Comparison of ENCODE assay signal across 8 cellular contexts in genomic region chr11:118359295-118359958, GRCh38. TPM values are rescaled to one million over a fixed set of nuclear protein-coding genes. Genes with fewer than 3 reads are reported as not detected.
DNase-seq lines count a peak whose midpoint lies in the region; ATAC-seq, FAIRE-seq and TF ChIP-seq lines count a peak whose summit lies in the region.

Gene UBE4A, plus strand, starts transcription at chr11:118359600. Its CDS starts 5,481 bp downstream, at chr11:118365081.

- no peaks in the 10 kb centered on the region for H3K36me3 ChIP-seq in H1 (ENCODE audit: control insufficient read depth in 2 of 4, insufficient read depth in 4 of 4, low read length in 3 of 4)

- H3K4me1 Mint-ChIP-seq in CD4-positive, alpha-beta T cell (ENCODE audit: low read depth), result peaks cover 60% of the 10 kb centered on the region
- H3K4me1 Mint-ChIP-seq in memory B cell, result peaks cover 21% of the 10 kb centered on the region

- H3K14ac ChIP-seq in H1 (ENCODE audit: insufficient read length), result no peak within 1 kb of the TSS

- peak; percentile 81 for FAIRE-seq in H1 (lab: Jason Lieb, UNC)

- H2BK5ac ChIP-seq in H1 (ENCODE audit: low read depth, low read length), result no peak within 1 kb of the TSS

- intact Hi-C loops in CD4-positive, alpha-beta T cell (cut with DNase I, micrococcal nuclease), result loop anchor here (2.0 to 5.0 kb wide), 3 partner anchors 15 to 77 kb away; partner anchors contain the start of genes CD3G (in 2 of the 2), ATP5MG (in 1 of the 2) and KMT2A (in 1 of the 2)

- TF ChIP-seq CTCF in CD4-positive, alpha-beta T cell (IDR thresholded peaks at IDR 0.05), result no peak
- TF ChIP-seq CTCF in H1 (IDR thresholded peaks at IDR 0.05; ENCODE audit: control extremely low read depth in 1 of 3, insufficient read depth in 1 of 3, low read depth in 1 of 3, low read length in 3 of 3), result 0 out of 4 replicates have a peak, but pooled peaks of 1 of the 3 experiments have one; percentile 1

- H3K4me2 ChIP-seq in H1 (ENCODE audit: insufficient read depth in 1 of 2, low read depth in 2 of 2, low read length in 2 of 2), result peak within 1 kb of the TSS; percentile 93 to 99

- peak within 1 kb of the TSS; percentile 39 for H4K5ac ChIP-seq in H1 (ENCODE audit: insufficient read length, low read depth, low read length)

- 11% methylated on average over 33 of the region's 33 CpGs; no CpG with 5 or more reads in 1 of the 2 experiments for WGBS in H1 (ENCODE audit: extremely low coverage in 1 of 2, insufficient coverage in 1 of 2, insufficient read length in 1 of 2, insufficient replicate concordance in 2 of 2, low coverage in 1 of 2, low lambda C conversion rate in 2 of 2, missing lambda C conversion rate in 1 of 2), 2 experiments

- peak within 1 kb of the TSS; percentile 88 for H2AFZ ChIP-seq in H1 (ENCODE audit: low read length)

- no peak within 1 kb of the TSS; the same call in 1 of the 2 replicates for H3K18ac ChIP-seq in H1 (ENCODE audit: extremely low read depth, low read length)

- peak; percentile 95 to 99 (median 97) for DNase-seq in CD4-positive, alpha-beta T cell
- DNase-seq in HT1080 (ENCODE audit: low read depth) (peak; percentile 88), NOMO-1 treated with DMSO at 0.1 percent for 48 hours (lab: John Stamatoyannopoulos, UW; ENCODE audit: unreplicated experiment) (peak; percentile 89), H1 (ENCODE audit: low read depth in 1 of 2, low spot score in 2 of 2) (peak; percentile 88 to 98), memory B cell (ENCODE audit: low spot score in 2 of 2) (peak; percentile 95)
- peak; percentile 98 for DNase-seq in activated CD8-positive, alpha-beta memory T cell treated with anti-CD3 and anti-CD28 coated beads for 4 hours (ENCODE audit: low read depth in 2 of 2)
- DNase-seq in stimulated activated CD8-positive, alpha-beta memory T cell treated with anti-CD3 and anti-CD28 coated beads, Interleukin-12 subunit alpha, Interleukin-12 subunit beta, amount 100 ng/mL, for 24 hours (ENCODE audit: extremely low read depth), result peak; percentile 96

- peaks cover 0 to 4% (median 2%) of the 10 kb centered on the region in 4 experiments; a peak in 2 of 7 replicates for H3K4me1 ChIP-seq in H1 (replicated peaks in 1 of 4; ENCODE audit: control insufficient read depth in 3 of 4, insufficient read depth in 4 of 4, low read length in 3 of 4)

- no peaks in the 10 kb centered on the region for H3K27me3 ChIP-seq in CD4-positive, alpha-beta T cell (ENCODE audit: control insufficient read depth, insufficient read depth, low read length)
- H3K27me3 ChIP-seq in H1 (replicated peaks in 1 of 4; ENCODE audit: control insufficient read depth in 3 of 4, extremely low read depth in 1 of 4, insufficient read depth in 3 of 4, low read length in 3 of 4), result no peaks in the 10 kb centered on the region; a peak in 1 of 7 replicates

- H3K4me3 Mint-ChIP-seq in CD4-positive, alpha-beta T cell, result peak within 1 kb of the TSS; percentile 92
- H3K4me3 Mint-ChIP-seq in memory B cell, result peak within 1 kb of the TSS; percentile 96

- H3K27me3 Mint-ChIP-seq in CD4-positive, alpha-beta T cell, result peaks cover 8% of the 10 kb centered on the region
- no peaks in the 10 kb centered on the region for H3K27me3 Mint-ChIP-seq in memory B cell

- peaks cover 56% of the 10 kb centered on the region for H3K36me3 Mint-ChIP-seq in CD4-positive, alpha-beta T cell (ENCODE audit: low read depth)
- peaks cover 6% of the 10 kb centered on the region for H3K36me3 Mint-ChIP-seq in memory B cell

- no peak within 1 kb of the TSS for H3K4ac ChIP-seq in H1 (replicated peaks; ENCODE audit: insufficient read length, low read depth, low read length)

- H2BK15ac ChIP-seq in H1 (ENCODE audit: low read length), result no peak within 1 kb of the TSS

- H3K23me2 ChIP-seq in H1 (ENCODE audit: low read depth, low read length), result peaks cover 5% of the 10 kb centered on the region

- no peaks in the 10 kb centered on the region for H3K9me3 Mint-ChIP-seq in CD4-positive, alpha-beta T cell
- H3K9me3 Mint-ChIP-seq in memory B cell, result no peaks in the 10 kb centered on the region

- POLR2A ChIA-PET in CD4-positive, alpha-beta T cell (lab: Charles Lee), result interaction anchor here (0.7 to 1.9 kb wide), 22 partner anchors 15 to 214 kb away, joined by 3 to 32 read pairs (median 5); partner anchors contain the start of genes ARCN1, CD3D, CD3E and CD3G
- POLR2A ChIA-PET in H1 (lab: Charles Lee; ENCODE audit: partially characterized antibody), result interaction anchor here (0.9 to 2.1 kb wide), 4 partner anchors 14 to 236 kb away, joined by 3 to 9 read pairs (median 4); partner anchors contain the start of gene CD3E

- H3K9me3 ChIP-seq in CD4-positive, alpha-beta T cell (ENCODE audit: control insufficient read depth, low read length), result no peaks in the 10 kb centered on the region
- peaks cover 0 to 3% of the 10 kb centered on the region in 2 experiments; a peak in 1 of 4 replicates for H3K9me3 ChIP-seq in H1 (ENCODE audit: insufficient read depth in 2 of 2, low read depth in 1 of 2, low read length in 1 of 2)

- peak within 1 kb of the TSS; percentile 84 to 100 (median 97) for H3K4me3 ChIP-seq in H1 (ENCODE audit: extremely low read depth in 1 of 4, insufficient read depth in 2 of 4, low read depth in 3 of 4, low read length in 4 of 4)

- H4K8ac ChIP-seq in H1 (ENCODE audit: extremely low read depth, insufficient read depth, low read length), result peak within 1 kb of the TSS; percentile 94

- peak within 1 kb of the TSS; percentile 99 for H3K27ac Mint-ChIP-seq in CD4-positive, alpha-beta T cell
- H3K27ac Mint-ChIP-seq in memory B cell, result peak within 1 kb of the TSS; percentile 98

- H3K56ac ChIP-seq in H1 (replicated peaks; ENCODE audit: insufficient read length, low read depth, low read length), result no peak within 1 kb of the TSS

- peaks cover 2% of the 10 kb centered on the region; the same call in 1 of the 2 replicates for H3K79me1 ChIP-seq in H1 (ENCODE audit: low read depth, low read length)

- TF ChIP-seq EP300 in H1 (IDR thresholded peaks at IDR 0.05; ENCODE audit: borderline replicate concordance in 1 of 2, low read depth in 2 of 2, low read length in 2 of 2), result no peak

- H2BK20ac ChIP-seq in H1 (ENCODE audit: low read length), result no peak within 1 kb of the TSS

- peak within 1 kb of the TSS; percentile 49 to 95 (median 82) for H3K9ac ChIP-seq in H1 (replicated peaks in 1 of 4; ENCODE audit: extremely low read depth in 1 of 4, low read depth in 3 of 4, low read length in 3 of 4)

- H3K23ac ChIP-seq in H1 (ENCODE audit: insufficient read length), result no peak within 1 kb of the TSS

- H3K27ac ChIP-seq in CD4-positive, alpha-beta T cell (ENCODE audit: low read depth, low read length), result peak within 1 kb of the TSS; percentile 89
- peak within 1 kb of the TSS; percentile 29 for H3K27ac ChIP-seq in H1 (ENCODE audit: low read depth, low read length)

- TF ChIP-seq POLR2A in H1 (IDR thresholded peaks at IDR 0.05; ENCODE audit: control extremely low read depth in 1 of 2, low read depth in 2 of 2, low read length in 2 of 2), result peak in 1 of 2 experiments; percentile 90; a peak in 2 of 3 replicates

- H4K20me1 ChIP-seq in H1 (replicated peaks in 1 of 2; ENCODE audit: control insufficient read depth in 1 of 2, insufficient read depth in 2 of 2, low read length in 2 of 2), result no peaks in the 10 kb centered on the region

- ATAC-seq in CD4-positive, alpha-beta T cell (ENCODE audit: poor library complexity), result peak; percentile 84
- ATAC-seq in GM19463 (IDR thresholded peaks at IDR 0.05; ENCODE audit: unreplicated experiment) (peak; percentile 84), memory B cell (ENCODE audit: low read depth) (peak; percentile 96)

- no peak for TF ChIP-seq RAD21 in H1 (IDR thresholded peaks at IDR 0.05 in 1 of 2, conservative IDR thresholded peaks at IDR 0.05 in 1 of 2; ENCODE audit: low read depth in 2 of 2, low read length in 2 of 2)

- peak within 1 kb of the TSS; percentile 13 for H4K91ac ChIP-seq in H1 (replicated peaks; ENCODE audit: insufficient read length, low read length)

- H3K79me2 ChIP-seq in H1 (ENCODE audit: control insufficient read depth in 1 of 2, insufficient read depth in 2 of 2, low read length in 2 of 2), result peaks cover 0 to 31% of the 10 kb centered on the region in 2 experiments; a peak in 3 of 4 replicates

- CTCF ChIA-PET in CD4-positive, alpha-beta T cell (lab: Charles Lee), result interaction anchor here (1.0 to 1.9 kb wide), 3 partner anchors 17 to 161 kb away, joined by 5 to 7 read pairs (median 5); partner anchors contain the start of gene CD3D
- CTCF ChIA-PET in H1 (lab: Charles Lee; ENCODE audit: partially characterized antibody), result no interaction called here

- H2AK5ac ChIP-seq in H1 (ENCODE audit: low read depth, low read length), result no peak within 1 kb of the TSS

- no peak within 1 kb of the TSS for H2BK120ac ChIP-seq in H1 (replicated peaks; ENCODE audit: low read depth, low read length)

- H2BK12ac ChIP-seq in H1 (ENCODE audit: low read depth, low read length), result no peak within 1 kb of the TSS

TF ChIP-seq in H1, 55 proteins besides CTCF, POLR2A, EP300 and RAD21 (continues in another document):
- peak; percentile 67 for TF ChIP-seq KDM5A (IDR thresholded peaks at IDR 0.05; ENCODE audit: low read length)
- peak; percentile 71 for TF ChIP-seq NRF1 (IDR thresholded peaks at IDR 0.05; ENCODE audit: low read depth, low read length)
- peak; percentile 96 for TF ChIP-seq KDM4A (IDR thresholded peaks at IDR 0.05; ENCODE audit: low read depth, low read length, severe bottlenecking)
- peak; percentile 39; the same call in 1 of the 2 replicates for TF ChIP-seq SP1 (IDR thresholded peaks at IDR 0.05; ENCODE audit: low read depth, low read length)
- peak; percentile 90 for TF ChIP-seq POLR2AphosphoS5 (IDR thresholded peaks at IDR 0.05; ENCODE audit: low read depth, low read length)
- peak; percentile 91 for TF ChIP-seq TAF1 (IDR thresholded peaks at IDR 0.05; ENCODE audit: low read depth, low read length)
- TF ChIP-seq SUZ12 (IDR thresholded peaks at IDR 0.05; ENCODE audit: low read length), result no peak
- TF ChIP-seq PHF8 (conservative IDR thresholded peaks at IDR 0.05; ENCODE audit: low read depth, low read length), result peak; percentile 73
- peak; percentile 52; the same call in 1 of the 2 replicates for TF ChIP-seq KDM1A (IDR thresholded peaks at IDR 0.05; ENCODE audit: borderline replicate concordance, low read length)

RNA-seq across cellular contexts. Expression of gene UBE4A, which starts in this region (rescaled TPM):
- total RNA-seq in CD4-positive, alpha-beta T cell, result 10 to 100 TPM; 40.1 to 43.0 TPM
- 37.9 and 45.8 TPM in 2 replicates for total RNA-seq in HT1080 (2014; rRNA removed; shearing (Covaris generic))
- polyA plus RNA-seq in HT1080 (2015; cell fraction: cytosol; rRNA removed), result 30.9 and 42.1 TPM in 2 replicates
- 94.6 and 102 TPM in 2 replicates for polyA plus RNA-seq in HT1080 (2015; cell fraction: nucleus; rRNA removed)
- total RNA-seq in H1 (2021; fragmentation: NEBNext Ultra II Directional; extraction: Animal tissue kit (Norgen Biotek cat#: 25700)), result 33.5 and 34.5 TPM in 2 replicates
- 7.9 and 11.3 TPM in 2 replicates for polyA plus RNA-seq in H1 (2011; rRNA removed)
- polyA plus RNA-seq in H1 (2011; cell fraction: cytosol; rRNA removed), result 10.3 TPM
- polyA plus RNA-seq in H1 (2011; cell fraction: nucleus; rRNA removed), result 10.7 TPM
- polyA plus RNA-seq in H1 (2012, experiment 1 of 2), result 11.3 to 19.5 TPM (median 14.7 TPM) in 4 replicates
- polyA plus RNA-seq in H1 (2012, experiment 2 of 2), result 0.96 TPM
- polyA plus RNA-seq in H1 (2013, experiment 1 of 2), result 35.1 TPM
- 38.6 TPM for polyA plus RNA-seq in H1 (2013, experiment 2 of 2)
- polyA minus RNA-seq in H1 (2011; rRNA and poly(A)+ RNA removed), result 27.5 and 40.2 TPM in 2 replicates
- 21.4 TPM for polyA minus RNA-seq in H1 (2011; cell fraction: cytosol; rRNA and poly(A)+ RNA removed)
- polyA minus RNA-seq in H1 (2011; cell fraction: nucleus; rRNA and poly(A)+ RNA removed), result 16.7 TPM

Comparison
In these comparisons a context has a peak if more than half of its experiments do, and no peak if none do; other contexts are left out.
1. Peak in every context shown above with its lines: DNase-seq, ATAC-seq, H3K4me3 ChIP-seq and H3K27ac ChIP-seq.